8 cellular contexts compared by ENCODE assay signal in the genomic region with DNA sequence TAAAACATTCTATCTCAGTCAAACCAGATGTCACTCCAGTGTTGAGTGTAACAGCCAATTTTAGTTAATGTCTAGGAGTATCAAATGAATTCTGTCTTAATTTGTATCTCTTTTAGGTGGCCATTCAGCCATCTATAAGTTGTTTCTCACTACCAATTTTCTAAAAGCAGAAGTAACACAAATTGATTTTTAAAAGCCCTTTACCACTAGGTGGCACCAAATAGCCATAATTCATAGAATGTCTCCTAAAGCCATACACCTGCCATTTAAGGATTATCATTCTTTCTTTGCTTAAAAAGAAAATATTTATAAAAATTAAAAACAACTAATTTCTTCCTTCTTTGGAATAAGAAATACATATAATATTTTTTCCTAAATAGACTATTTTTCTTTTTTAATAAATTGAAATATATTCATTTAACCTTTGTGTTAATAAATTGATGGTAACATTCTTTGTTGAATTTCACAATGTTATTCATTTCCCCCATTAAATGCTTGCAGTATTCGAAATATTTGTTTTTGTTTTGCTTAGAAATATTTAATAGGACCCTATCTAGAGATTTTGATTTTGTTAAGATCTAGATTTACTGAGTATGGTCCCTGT.
DNase-seq lines count a peak whose midpoint lies in the region; ATAC-seq and TF ChIP-seq lines count a peak whose summit lies in the region.

No MANE protein-coding gene starts in this region.

- H3K4me3 Mint-ChIP-seq in type B pancreatic cell: no peak overlapping the region

- DNase-seq in D341Med (ENCODE audit: low spot score) (peak; percentile 40), GM19238 (ENCODE audit: insufficient read length, low spot score) (peak; percentile 2), NCI-H2227 (lab: John Stamatoyannopoulos, UW; ENCODE audit: unreplicated experiment) (peak; percentile 71), amniotic stem cell (lab: John Stamatoyannopoulos, UW) (peak; percentile 26), inferior parietal cortex (ENCODE audit: extremely low spot score) (peak; percentile 96), type B pancreatic cell (ENCODE audit: extremely low spot score, unreplicated experiment) (no peak)
- no peak for DNase-seq in activated CD4-positive, CD25-positive, alpha-beta regulatory T cell treated with anti-CD3 and anti-CD28 coated beads, Interleukin-2, amount 50 U/mL, for 72 hours

- no peaks in the 10 kb centered on the region for H3K36me3 Mint-ChIP-seq in type B pancreatic cell

- peak; percentile 87 for TF ChIP-seq CTCF in type B pancreatic cell (conservative IDR thresholded peaks at IDR 0.05)

- H3K27me3 Mint-ChIP-seq in type B pancreatic cell: peaks cover 3% of the 10 kb centered on the region

- H3K9me3 Mint-ChIP-seq in type B pancreatic cell: no peaks in the 10 kb centered on the region

- H3K27ac Mint-ChIP-seq in type B pancreatic cell: no peak overlapping the region

- H3K4me1 Mint-ChIP-seq in type B pancreatic cell (ENCODE audit: unreplicated experiment): no peaks in the 10 kb centered on the region

- ATAC-seq in HG03342 (IDR thresholded peaks at IDR 0.05; ENCODE audit: unreplicated experiment): peak; percentile 87

Comparison
In these comparisons a context has a peak if more than half of its experiments do, and no peak if none do; other contexts are left out.
1. DNase-seq: peak in D341Med (single experiment), GM19238 (single experiment), NCI-H2227 (single experiment), amniotic stem cell (single experiment) and inferior parietal cortex (single experiment); none in type B pancreatic cell (single experiment) and activated CD4-positive, CD25-positive, alpha-beta regulatory T cell treated with anti-CD3 and anti-CD28 coated beads, Interleukin-2, amount 50 U/mL, for 72 hours (single experiment).